In the genomic region with DNA sequence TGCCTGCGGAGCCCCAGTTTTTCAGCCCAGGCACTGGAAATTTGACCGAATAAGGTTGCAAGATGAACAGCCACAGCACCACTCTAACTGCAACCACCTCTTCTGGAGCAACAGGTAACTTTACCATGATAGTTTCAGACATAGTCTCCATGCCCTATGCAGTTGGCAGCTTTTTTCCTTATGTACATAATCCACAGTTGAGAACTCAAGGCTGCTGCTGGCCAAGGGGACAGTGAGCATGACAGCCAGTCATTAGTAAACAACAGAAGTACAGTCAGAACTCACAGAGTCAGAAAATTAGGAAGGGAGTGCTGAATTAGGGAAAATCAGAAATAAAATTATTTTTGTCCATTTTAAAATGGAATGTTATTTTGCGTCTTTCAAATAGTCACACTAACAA, we compare ENCODE assay signal across 34 cellular contexts.
"Had no signal": no experiment of that assay in that cellular context is flagged by ENCODE, and none has a peak within 500 bp of the region (broad histone marks: within the 10 kb centered on the region; RNA-seq: fewer than 3 reads in every experiment).

No MANE protein-coding gene starts in this region.

- FAIRE-seq: RCC 7860 had no signal

- ATAC-seq: Panc1, Right ventricle myocardium inferior, SK-N-SH treated with all-trans-retinoic acid at 6 μM for 48 hours, T-cell had no signal

- DNase-seq: Karpas-422, MG63, NCI-H1048, NCI-H1092 treated with DMSO at 0.1 percent for 48 hours, NCI-H1105 treated with DMSO at 0.1 percent for 48 hours, NCI-H1417, NCI-H1436, NCI-H146, NCI-H1694, NCI-H187, NCI-H1930, NCI-H2029 treated with DMSO at 0.1 percent for 48 hours, NCI-H2081 treated with DMSO at 0.1 percent for 48 hours, NCI-H2107, NCI-H2171 treated with DMSO at 0.1 percent for 48 hours, NCI-H2227 treated with DMSO at 0.1 percent for 48 hours, NCI-H345, NCI-H446, NCI-H510A treated with DMSO at 0.1 percent for 48 hours, NCI-H524 treated with DMSO at 0.1 percent for 48 hours, NCI-H526 treated with DMSO at 0.1 percent for 48 hours, NCI-H774, PC-9, SHP77, SIG-M5, SJCRH30, T-cell had no signal

- H3K36me3 ChIP-seq: MG63, SJCRH30 had no signal

- H3K9me3 ChIP-seq: MG63, SJCRH30 had no signal

- H3K27ac ChIP-seq: KMS-11, PC-9, RWPE1, SJCRH30, SK-N-MC had no signal

- H3K4me1 ChIP-seq: SJCRH30 had no signal

- H3K27me3 ChIP-seq: MG63, SJCRH30 had no signal

- H3K4me3 ChIP-seq: MG63, PC-9, SJCRH30, SK-N-MC had no signal

- H3K4me2 ChIP-seq: KMS-11, PC-9 had no signal
